In genomic region chr18:79401494-79402208, GRCh38 we compare ENCODE assay signal across 10 cellular contexts. TPM values are rescaled to one million over a fixed set of nuclear protein-coding genes. Genes with fewer than 3 reads are reported as not detected.
DNase-seq lines count a peak whose midpoint lies in the region; ATAC-seq and TF ChIP-seq lines count a peak whose summit lies in the region.
"Had no signal": no experiment of that assay in that cellular context is flagged by ENCODE, and none has a peak within 500 bp of the region (broad histone marks: within the 10 kb centered on the region; RNA-seq: fewer than 3 reads in every experiment).

No MANE protein-coding gene starts in this region.

- no peaks in the 10 kb centered on the region for H3K27me3 ChIP-seq in naive thymus-derived CD4-positive, alpha-beta T cell (ENCODE audit: control insufficient read depth in 2 of 2, insufficient read depth in 2 of 2, low read length in 2 of 2)

- no peaks in the 10 kb centered on the region for H3K27me3 Mint-ChIP-seq in chondrocyte (ENCODE audit: low read depth)
- no peaks in the 10 kb centered on the region for H3K27me3 Mint-ChIP-seq in naive thymus-derived CD4-positive, alpha-beta T cell

- no peaks in the 10 kb centered on the region for H3K9me3 Mint-ChIP-seq in chondrocyte (ENCODE audit: low read depth)
- H3K9me3 Mint-ChIP-seq in naive thymus-derived CD4-positive, alpha-beta T cell = peaks cover 0 to 4% (median 0%) of the 10 kb centered on the region in 11 donors

- H3K27ac ChIP-seq in naive thymus-derived CD4-positive, alpha-beta T cell (ENCODE audit: low read depth, low read length) = peak overlapping the region; percentile 92

- intact Hi-C loops in naive thymus-derived CD4-positive, alpha-beta T cell (cut with micrococcal nuclease) = loop anchor here (1.0 to 10.0 kb wide), 4 partner anchors 7 to 583 kb away; partner anchors contain the start of genes ATP9B (in 1 of the 2), SLC66A2 (in 1 of the 2) and TXNL4A (in 1 of the 2)

- peaks cover 37 to 56% of the 10 kb centered on the region in 2 donors for H3K4me1 ChIP-seq in naive thymus-derived CD4-positive, alpha-beta T cell (ENCODE audit: control insufficient read depth in 2 of 2, insufficient read depth in 2 of 2, low read length in 2 of 2)

- H3K4me3 ChIP-seq in naive thymus-derived CD4-positive, alpha-beta T cell (ENCODE audit: low read length) = peak overlapping the region; percentile 68

- no peaks in the 10 kb centered on the region for H3K9me3 ChIP-seq in naive thymus-derived CD4-positive, alpha-beta T cell (ENCODE audit: control insufficient read depth in 2 of 3, low read length in 3 of 3)

- POLR2A ChIA-PET in naive thymus-derived CD4-positive, alpha-beta T cell (lab: Charles Lee) = interaction anchor here (1.0 to 7.8 kb wide), 4 partner anchors 115 to 277 kb away, joined by 3 to 62 read pairs (median 12); partner anchors contain the start of gene CTDP1

- no peaks in the 10 kb centered on the region for H3K36me3 ChIP-seq in naive thymus-derived CD4-positive, alpha-beta T cell (ENCODE audit: control insufficient read depth in 2 of 3, insufficient read depth in 3 of 3, low read length in 3 of 3)

- no peak for TF ChIP-seq CTCF in chondrocyte (IDR thresholded peaks at IDR 0.05)

- no peak overlapping the region for H3K27ac Mint-ChIP-seq in chondrocyte (ENCODE audit: unreplicated experiment)
- peak overlapping the region; percentile 98 to 100 (median 99) for H3K27ac Mint-ChIP-seq in naive thymus-derived CD4-positive, alpha-beta T cell

- peak overlapping the region; percentile 62 for H3K4me3 Mint-ChIP-seq in chondrocyte (ENCODE audit: unreplicated experiment)
- H3K4me3 Mint-ChIP-seq in naive thymus-derived CD4-positive, alpha-beta T cell = peak overlapping the region; percentile 89 to 98 (median 92)

- DNase-seq in stimulated activated CD4-positive, alpha-beta T cell treated with anti-CD3 and anti-CD28 coated beads, Interleukin-15, amount 100 ng/mL, for 24 hours = peak; percentile 37
- no peak for DNase-seq in stimulated activated CD4-positive, alpha-beta T cell treated with anti-CD3 and anti-CD28 coated beads, Interleukin-1b, Interleukin-23, amount 100 ng/mL, for 48 hours
- DNase-seq in chondrocyte (ENCODE audit: low spot score) (peak; percentile 79), SKM-1 treated with dmso at 0.1 percent for 144 hours (lab: John Stamatoyannopoulos, UW; ENCODE audit: unreplicated experiment) (no peak), kidney glomerular epithelial cell (lab: John Stamatoyannopoulos, UW) (no peak)
- peak in 1 of 9 donors; percentile 22 for DNase-seq in naive thymus-derived CD4-positive, alpha-beta T cell
- DNase-seq: AML-193, NCI-H2081 treated with DMSO at 0.1 percent for 48 hours had no signal

- CTCF ChIA-PET in naive thymus-derived CD4-positive, alpha-beta T cell (lab: Charles Lee) = interaction anchor here (0.7 to 2.7 kb wide), 3 partner anchors 20 to 121 kb away, joined by 3 to 15 read pairs (median 3); no protein-coding TSS in a partner anchor

- no peak for ATAC-seq in naive thymus-derived CD4-positive, alpha-beta T cell
- no peak for ATAC-seq in GM19452 (IDR thresholded peaks at IDR 0.05; ENCODE audit: unreplicated experiment)
- no peak for ATAC-seq in GM21360 (IDR thresholded peaks at IDR 0.05; ENCODE audit: unreplicated experiment)

- peaks cover 27% of the 10 kb centered on the region for H3K4me1 Mint-ChIP-seq in chondrocyte (ENCODE audit: low read depth)
- peaks cover 43 to 79% (median 67%) of the 10 kb centered on the region in 7 donors for H3K4me1 Mint-ChIP-seq in naive thymus-derived CD4-positive, alpha-beta T cell

- no peaks in the 10 kb centered on the region for H3K36me3 Mint-ChIP-seq in chondrocyte (ENCODE audit: low read depth)
- peaks cover 0 to 20% (median 5%) of the 10 kb centered on the region in 5 donors for H3K36me3 Mint-ChIP-seq in naive thymus-derived CD4-positive, alpha-beta T cell

RNA-seq across cellular contexts. Expression of gene NFATC1, which starts 5.9 kb away (rescaled TPM):
- 7.1 to 12.5 TPM (median 7.3 TPM) in 3 replicates for total RNA-seq in chondrocyte
- 10 to 100 TPM; 44.3 to 87.2 (median 53.8) TPM for total RNA-seq in naive thymus-derived CD4-positive, alpha-beta T cell
- 10 to 100 TPM; 27.1 to 49.9 TPM for polyA plus RNA-seq in naive thymus-derived CD4-positive, alpha-beta T cell

Comparison
In these comparisons a context has a peak if more than half of its experiments do, and no peak if none do; other contexts are left out.
1. DNase-seq: peak in stimulated activated CD4-positive, alpha-beta T cell treated with anti-CD3 and anti-CD28 coated beads, Interleukin-15, amount 100 ng/mL, for 24 hours (single experiment) and chondrocyte (single experiment); none in stimulated activated CD4-positive, alpha-beta T cell treated with anti-CD3 and anti-CD28 coated beads, Interleukin-1b, Interleukin-23, amount 100 ng/mL, for 48 hours (single experiment), SKM-1 treated with dmso at 0.1 percent for 144 hours (single experiment) and kidney glomerular epithelial cell (single experiment).